In genomic region chrX:46178763-46179162, GRCh38 we compare ENCODE assay signal across 20 cellular contexts.
"Had no signal": no experiment of that assay in that cellular context is flagged by ENCODE, and none has a peak within 500 bp of the region (broad histone marks: within the 10 kb centered on the region; RNA-seq: fewer than 3 reads in every experiment).

No MANE protein-coding gene starts in this region.

- ATAC-seq: activated CD8-positive, alpha-beta T cell treated with anti-CD3 and anti-CD28 coated beads, Interleukin-2, amount 10 ng/mL, durations not matched to agents 7 days and 5 days; activated T-helper 17 cell treated with anti-CD3 and anti-CD28 coated beads, Interleukin-2, amount 50 U/mL, for 72 hours; left ventricle myocardium superior; right cardiac atrium; stimulated activated memory B cell treated with anti-CD40 and anti-IgM and Interleukin-4, amounts not matched to agents 10 μg/mL and 1 μg/mL and 100 μg/mL, for 72 hours had no signal

- H3K36me3 Mint-ChIP-seq: brain; stimulated activated memory B cell treated with anti-CD40 and anti-IgM and Interleukin-4, amounts not matched to agents 10 μg/mL and 1 μg/mL and 100 μg/mL, for 72 hours had no signal

- DNase-seq: activated CD4-positive, alpha-beta T cell treated with anti-CD3 and anti-CD28 coated beads for 4 hours; activated CD8-positive, alpha-beta T cell treated with anti-CD3 and anti-CD28 coated beads, Interleukin-2, amount 10 ng/mL, durations not matched to agents 7 days and 5 days; activated naive CD4-positive, alpha-beta T cell treated with anti-CD3 and anti-CD28 coated beads, Interleukin-2, amount 50 U/mL, for 16 hours; amniotic stem cell; cortex of kidney; effector CD8-positive, alpha-beta T cell; kidney; left ventricle myocardium superior; mesenchymal stem cell; occipital lobe; right cardiac atrium; tibial artery; WERI-Rb-1 had no signal

- H3K4me1 Mint-ChIP-seq: activated T-helper 17 cell treated with anti-CD3 and anti-CD28 coated beads, Interleukin-2, amount 50 U/mL, for 72 hours; brain; central memory CD8-positive, alpha-beta T cell; nephron had no signal

- H3K36me3 ChIP-seq: tibial artery, WERI-Rb-1 had no signal

- H3K27me3 Mint-ChIP-seq: activated T-helper 17 cell treated with anti-CD3 and anti-CD28 coated beads, Interleukin-2, amount 50 U/mL, for 72 hours; brain; progenitor cell of endocrine pancreas; stimulated activated memory B cell treated with anti-CD40 and anti-IgM and Interleukin-4, amounts not matched to agents 10 μg/mL and 1 μg/mL and 100 μg/mL, for 72 hours had no signal

- H3K4me3 Mint-ChIP-seq: activated CD8-positive, alpha-beta T cell treated with anti-CD3 and anti-CD28 coated beads, Interleukin-2, amount 10 ng/mL, durations not matched to agents 7 days and 5 days; activated T-helper 17 cell treated with anti-CD3 and anti-CD28 coated beads, Interleukin-2, amount 50 U/mL, for 72 hours; brain; central memory CD8-positive, alpha-beta T cell; nephron; stimulated activated memory B cell treated with anti-CD40 and anti-IgM and Interleukin-4, amounts not matched to agents 10 μg/mL and 1 μg/mL and 100 μg/mL, for 72 hours had no signal

- H3K9me3 ChIP-seq: tibial artery had no signal

- H3K27me3 ChIP-seq: tibial artery had no signal

- H3K27ac ChIP-seq: epithelial cell of prostate, tibial artery, WERI-Rb-1 had no signal

- H3K27ac Mint-ChIP-seq: activated CD8-positive, alpha-beta T cell treated with anti-CD3 and anti-CD28 coated beads, Interleukin-2, amount 10 ng/mL, durations not matched to agents 7 days and 5 days; activated T-helper 17 cell treated with anti-CD3 and anti-CD28 coated beads, Interleukin-2, amount 50 U/mL, for 72 hours; brain; nephron; progenitor cell of endocrine pancreas; stimulated activated memory B cell treated with anti-CD40 and anti-IgM and Interleukin-4, amounts not matched to agents 10 μg/mL and 1 μg/mL and 100 μg/mL, for 72 hours had no signal

- H3K4me3 ChIP-seq: tibial artery had no signal

- H3K9me3 Mint-ChIP-seq: activated T-helper 17 cell treated with anti-CD3 and anti-CD28 coated beads, Interleukin-2, amount 50 U/mL, for 72 hours; central memory CD8-positive, alpha-beta T cell had no signal
